In the genomic region with DNA sequence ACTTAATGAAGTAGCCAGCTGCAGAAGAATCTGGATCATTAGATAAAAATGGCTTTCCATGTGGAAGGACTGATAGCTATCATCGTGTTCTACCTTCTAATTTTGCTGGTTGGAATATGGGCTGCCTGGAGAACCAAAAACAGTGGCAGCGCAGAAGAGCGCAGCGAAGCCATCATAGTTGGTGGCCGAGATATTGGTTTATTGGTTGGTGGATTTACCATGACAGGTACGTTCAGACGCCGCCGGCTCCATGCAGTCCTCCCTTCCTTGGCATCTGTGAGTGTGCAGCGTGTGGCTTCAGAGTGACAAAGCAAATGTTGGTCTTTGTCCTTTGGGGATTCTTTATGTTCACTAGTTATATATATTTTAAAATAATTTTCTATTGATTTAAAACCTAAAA, we compare ENCODE assay signal across 26 cellular contexts. TPM values are rescaled to one million over a fixed set of nuclear protein-coding genes. Genes with fewer than 3 reads are reported as not detected.
"Had no signal": no experiment of that assay in that cellular context is flagged by ENCODE, and none has a peak within 500 bp of the region (broad histone marks: within the 10 kb centered on the region; RNA-seq: fewer than 3 reads in every experiment).

No MANE protein-coding gene starts in this region.

- DNase-seq: KBM-7; MV-4-11; NCI-H1048; NCI-H1105; NCI-H1417; NCI-H1436 treated with DMSO at 0.1 percent for 48 hours; NCI-H1694; NCI-H187 treated with DMSO at 0.1 percent for 48 hours; NCI-H2081; NCI-H2107; NCI-H2227 treated with DMSO at 0.1 percent for 48 hours; NCI-H524; NCI-H526 treated with DMSO at 0.1 percent for 48 hours; NCI-H748 treated with DMSO at 0.1 percent for 48 hours; NK-92 treated with Interleukin-12 subunit alpha and Interleukin-12 subunit beta, amount 100 ng/mL, for 24 hours; PC-3; SHP77 treated with DMSO at 0.1 percent for 48 hours; SJCRH30 had no signal

- ATAC-seq: Panc1, PC-3, Right ventricle myocardium inferior had no signal

- H3K27ac ChIP-seq: HL-60, SJCRH30, SK-N-MC had no signal

- H3K27me3 ChIP-seq: SJCRH30 had no signal

- H3K4me3 ChIP-seq: SJCRH30, SK-N-MC had no signal

- H3K4me1 ChIP-seq: SJCRH30 had no signal

- H3K36me3 ChIP-seq: SJCRH30 had no signal

- H3K9me3 ChIP-seq: SJCRH30 had no signal

RNA-seq across cellular contexts. Expression of gene SLC5A7, which starts 1.8 kb away (rescaled TPM):
- total RNA-seq: LHCN-M2, MCF 10A, NCI-H460, OCI-LY7, PC-3, SJCRH30 had no signal
